ENCODE assay signal across 11 cellular contexts in the genomic region with DNA sequence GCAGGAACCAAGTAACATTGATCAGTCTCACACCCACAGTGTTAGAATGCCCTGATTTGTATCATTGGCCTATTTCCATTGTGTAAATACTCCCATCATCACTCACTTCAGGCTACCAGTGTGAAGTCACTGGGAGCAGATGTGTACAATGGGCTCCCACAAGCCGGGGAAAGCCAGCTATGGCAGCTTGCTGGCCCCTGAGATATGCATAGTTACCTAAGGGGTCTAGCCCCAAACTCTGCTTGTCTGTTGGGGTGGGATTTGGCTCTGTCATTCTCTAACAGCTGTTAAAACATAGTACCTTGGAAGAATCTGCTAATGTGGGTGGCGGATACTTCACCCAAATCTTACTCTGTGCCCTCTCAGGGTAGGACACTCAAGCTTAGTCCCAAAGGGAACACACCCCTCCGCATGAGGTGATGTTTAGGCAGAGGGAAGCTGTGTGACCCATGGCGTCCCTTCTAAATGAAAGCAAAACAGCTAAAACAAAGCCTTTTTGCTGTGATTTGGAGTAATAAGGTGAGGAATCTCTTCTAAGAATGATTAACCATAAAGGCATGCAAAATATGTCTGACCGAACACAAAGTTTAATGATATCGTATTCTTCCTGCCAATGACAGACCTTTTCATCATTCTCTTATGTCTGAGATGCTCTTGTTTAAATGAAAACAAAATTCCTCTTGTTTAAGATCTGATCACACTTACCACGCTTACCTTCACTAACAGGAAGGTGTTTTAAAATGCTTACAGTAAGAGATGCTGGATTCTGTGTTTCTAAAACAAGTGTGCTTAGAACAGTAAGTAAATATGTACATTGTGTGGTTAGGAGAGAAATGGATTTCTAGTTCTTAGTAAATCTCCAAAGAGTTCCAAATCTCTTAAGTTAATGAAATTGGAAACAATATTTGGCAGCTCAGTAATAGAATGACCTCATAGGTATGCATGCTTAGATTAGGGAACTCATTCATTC. TPM values are rescaled to one million over a fixed set of nuclear protein-coding genes. Genes with fewer than 3 reads are reported as not detected.
DNase-seq lines count a peak whose midpoint lies in the region; ATAC-seq, FAIRE-seq and TF ChIP-seq lines count a peak whose summit lies in the region.
"Had no signal": no experiment of that assay in that cellular context is flagged by ENCODE, and none has a peak within 500 bp of the region (broad histone marks: within the 10 kb centered on the region; RNA-seq: fewer than 3 reads in every experiment).

No MANE protein-coding gene starts in this region.

- intact Hi-C loops in pancreas (cut with DNase I) = no loop called here

- WGBS in pancreas, 2 donors = 56 to 62% methylated on average over 7 of the region's 7 CpGs

- FAIRE-seq in pancreas (lab: Jason Lieb, UNC) = no peak

- peak overlapping the region; percentile 55 to 75 (median 65) for H3K27ac ChIP-seq in pancreas

- ATAC-seq in pancreas = peak; percentile 55 to 71 (median 65)
- ATAC-seq: T-helper 17 cell had no signal

- H3K9me3 ChIP-seq in pancreas = no peaks in the 10 kb centered on the region

- peak; percentile 6 for DNase-seq in DMS53 treated with DMSO at 0.1 percent for 48 hours (lab: John Stamatoyannopoulos, UW; ENCODE audit: unreplicated experiment)
- peak; percentile 78 for DNase-seq in RPMI7951 (ENCODE audit: low read depth)
- DNase-seq in fibroblast of mammary gland (ENCODE audit: low read depth) = peak; percentile 39
- DNase-seq in pancreas = no peak
- DNase-seq in stimulated activated CD4-positive, alpha-beta T cell treated with anti-CD3 and anti-CD28 coated beads, Interleukin-2, amount 100 ng/mL, for 24 hours = no peak
- no peak for DNase-seq in activated gamma-delta T cell treated with Interleukin-2 at 50 U/mL for 16 hours
- no peak for DNase-seq in MV-4-11 (lab: John Stamatoyannopoulos, UW)
- no peak for DNase-seq in Ammon's horn (ENCODE audit: low spot score)
- DNase-seq: activated effector memory CD4-positive, alpha-beta T cell treated with Interleukin-2 at 50 U/mL for 16 hours; NCI-H2081 treated with DMSO at 0.1 percent for 48 hours; T-helper 17 cell had no signal

- H3K4me3 ChIP-seq in fibroblast of mammary gland (ENCODE audit: control insufficient read depth, low read depth, low read length) = no peak overlapping the region
- H3K4me3 ChIP-seq in pancreas = no peak overlapping the region

- peaks cover 0 to 12% (median 0%) of the 10 kb centered on the region in 3 donors for H3K4me1 ChIP-seq in pancreas

- TF ChIP-seq CTCF in fibroblast of mammary gland (conservative IDR thresholded peaks at IDR 0.05; ENCODE audit: control insufficient read depth, insufficient read depth, low read depth, low read length) (no peak), pancreas (IDR thresholded peaks at IDR 0.05) (no peak)

- no peaks in the 10 kb centered on the region for H3K27me3 ChIP-seq in pancreas

- no peaks in the 10 kb centered on the region for H3K36me3 ChIP-seq in pancreas

RNA-seq across cellular contexts. Expression of a gene that starts 46.0 kb away (rescaled TPM):
- 24.9 and 30.3 TPM in 2 replicates for total RNA-seq in RPMI7951 (2014; rRNA removed; shearing (Covaris generic))
- 10 to 100 TPM in 3 of 6 donors, 1 to 10 TPM in 3; 5.2 to 18.4 (median 9.6) TPM for total RNA-seq in pancreas
- 10 to 100 TPM; 13.7 to 19.7 TPM for polyA plus RNA-seq in pancreas

RNA-seq across cellular contexts. Expression of a gene that starts 51.7 kb away (rescaled TPM):
- 2.2 and 2.3 TPM in 2 replicates for total RNA-seq in RPMI7951 (2014; rRNA removed; shearing (Covaris generic))
- 1 to 10 TPM; 3.6 to 8.7 (median 5.9) TPM for total RNA-seq in pancreas
- polyA plus RNA-seq in pancreas = 1 to 10 TPM; 4.1 to 9.7 TPM

Comparison
In these comparisons a context has a peak if more than half of its experiments do, and no peak if none do; other contexts are left out.
1. DNase-seq: peak in DMS53 treated with DMSO at 0.1 percent for 48 hours (single experiment), RPMI7951 (single experiment) and fibroblast of mammary gland (single experiment); none in pancreas (0 of 6), stimulated activated CD4-positive, alpha-beta T cell treated with anti-CD3 and anti-CD28 coated beads, Interleukin-2, amount 100 ng/mL, for 24 hours (0 of 2), activated gamma-delta T cell treated with Interleukin-2 at 50 U/mL for 16 hours (single experiment), MV-4-11 (single experiment) and Ammon's horn (single experiment).